ENCODE assay signal across 37 cellular contexts in the genomic region with DNA sequence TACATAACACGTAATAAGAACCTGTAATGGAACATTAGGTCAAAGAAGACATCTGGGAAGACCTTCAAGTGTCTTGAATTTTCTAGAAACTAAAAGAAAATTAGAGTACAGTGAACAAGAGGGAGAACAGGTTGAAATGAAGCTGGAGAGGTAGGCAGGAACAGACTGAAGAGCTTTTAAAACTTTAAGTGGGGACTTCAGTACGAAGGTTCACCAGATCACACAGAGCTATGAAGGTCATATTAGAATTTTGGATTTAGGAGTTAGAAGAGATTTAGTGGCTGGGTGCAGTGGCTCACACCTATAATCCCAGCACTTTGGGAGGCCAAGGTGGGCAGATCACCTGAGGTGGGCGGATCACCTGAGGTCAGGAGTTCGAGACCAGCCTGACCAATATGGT. TPM values are rescaled to one million over a fixed set of nuclear protein-coding genes. Genes with fewer than 3 reads are reported as not detected.
"Had no signal": no experiment of that assay in that cellular context is flagged by ENCODE, and none has a peak within 500 bp of the region (broad histone marks: within the 10 kb centered on the region; RNA-seq: fewer than 3 reads in every experiment).

No MANE protein-coding gene starts in this region.

- H3K9me3 ChIP-seq: ascending aorta, breast epithelium, colonic mucosa, esophagus squamous epithelium, gastroesophageal sphincter, heart right ventricle had no signal

- H3K36me3 ChIP-seq: breast epithelium, colonic mucosa had no signal

- H3K27me3 ChIP-seq: ascending aorta, breast epithelium, cardiac muscle cell, colonic mucosa, esophagus squamous epithelium, gastroesophageal sphincter, heart right ventricle had no signal

- H3K4me3 ChIP-seq: ascending aorta, breast epithelium, cardiac muscle cell, colonic mucosa, esophagus squamous epithelium, gastroesophageal sphincter, heart right ventricle had no signal

- H3K27me3 Mint-ChIP-seq: activated B cell treated with CpG ODN at 0.5 μM for 24 hours; activated CD4-positive, alpha-beta memory T cell treated with anti-CD3 and anti-CD28 coated beads, Interleukin-2, amount 10 ng/mL, durations not matched to agents 7 days and 5 days; activated CD4-positive, alpha-beta T cell treated with anti-CD3 and anti-CD28 coated beads for 36 hours; activated CD4-positive, alpha-beta T cell treated with anti-CD3 and anti-CD28 coated beads, Interleukin-2, amount 10 ng/mL, durations not matched to agents 7 days and 5 days; activated naive CD4-positive, alpha-beta T cell treated with anti-CD3 and anti-CD28 coated beads, Interleukin-2, amount 10 ng/mL, durations not matched to agents 7 days and 5 days; activated naive CD8-positive, alpha-beta T cell treated with anti-CD3 and anti-CD28 coated beads, Interleukin-2, amount 10 ng/mL, durations not matched to agents 7 days and 5 days; activated T-cell treated with anti-CD3 and anti-CD28 coated beads, Interleukin-2, amount 50 U/mL, for 24 hours; brain had no signal

- DNase-seq: activated B cell treated with CpG ODN at 0.5 μM for 24 hours; activated CD4-positive, alpha-beta memory T cell treated with anti-CD3 and anti-CD28 coated beads, Interleukin-2, amount 10 ng/mL, durations not matched to agents 7 days and 5 days; activated CD4-positive, alpha-beta T cell treated with anti-CD3 and anti-CD28 coated beads for 36 hours; activated CD4-positive, alpha-beta T cell treated with anti-CD3 and anti-CD28 coated beads, Interleukin-2, amount 10 ng/mL, durations not matched to agents 7 days and 5 days; activated CD4-positive, alpha-beta T cell treated with anti-CD3 and anti-CD28 coated beads, Interleukin-2, amount 50 U/mL, for 4 hours; activated CD4-positive, CD25-positive, alpha-beta regulatory T cell treated with anti-CD3 and anti-CD28 coated beads, Interleukin-2, amount 50 U/mL, for 72 hours; activated CD8-positive, alpha-beta memory T cell treated with anti-CD3 and anti-CD28 coated beads, Interleukin-2, amount 50 U/mL, for 48 hours; activated gamma-delta T cell; activated naive CD4-positive, alpha-beta T cell; activated naive CD4-positive, alpha-beta T cell treated with anti-CD3 and anti-CD28 coated beads, Interleukin-2, amount 10 ng/mL, durations not matched to agents 7 days and 5 days; activated naive CD8-positive, alpha-beta T cell treated with anti-CD3 and anti-CD28 coated beads, Interleukin-2, amount 10 ng/mL, durations not matched to agents 7 days and 5 days; activated T-cell treated with anti-CD3 and anti-CD28 coated beads for 4 hours; activated T-cell treated with anti-CD3 and anti-CD28 coated beads, Interleukin-2, amount 50 U/mL, for 24 hours; central memory CD4-positive, alpha-beta T cell; cerebellar nuclear complex; colonic mucosa; effector CD8-positive, alpha-beta T cell; esophagus squamous epithelium; foreskin melanocyte; heart right ventricle; T-helper 9 cell; WERI-Rb-1 had no signal

- H3K27ac Mint-ChIP-seq: activated B cell treated with CpG ODN at 0.5 μM for 24 hours; activated CD4-positive, alpha-beta memory T cell treated with anti-CD3 and anti-CD28 coated beads, Interleukin-2, amount 10 ng/mL, durations not matched to agents 7 days and 5 days; activated CD4-positive, alpha-beta T cell treated with anti-CD3 and anti-CD28 coated beads for 36 hours; activated CD4-positive, alpha-beta T cell treated with anti-CD3 and anti-CD28 coated beads, Interleukin-2, amount 10 ng/mL, durations not matched to agents 7 days and 5 days; activated naive CD4-positive, alpha-beta T cell treated with anti-CD3 and anti-CD28 coated beads, Interleukin-2, amount 10 ng/mL, durations not matched to agents 7 days and 5 days; activated naive CD8-positive, alpha-beta T cell treated with anti-CD3 and anti-CD28 coated beads, Interleukin-2, amount 10 ng/mL, durations not matched to agents 7 days and 5 days; activated T-cell treated with anti-CD3 and anti-CD28 coated beads, Interleukin-2, amount 50 U/mL, for 24 hours; activated T-helper 1 cell treated with anti-CD3 and anti-CD28 coated beads, Interleukin-12 subunit alpha, Interleukin-12 subunit beta, Interleukin-2, Interleukin-4 antibody, amounts not matched to agents 30 ng/mL and 10 ng/mL and 1 ng/mL, durations not matched to agents 14 hours and 24 hours and 36 hours; brain had no signal

- H3K9me3 Mint-ChIP-seq: activated B cell treated with CpG ODN at 0.5 μM for 24 hours; activated CD4-positive, alpha-beta memory T cell treated with anti-CD3 and anti-CD28 coated beads, Interleukin-2, amount 10 ng/mL, durations not matched to agents 7 days and 5 days; activated CD4-positive, alpha-beta T cell treated with anti-CD3 and anti-CD28 coated beads, Interleukin-2, amount 10 ng/mL, durations not matched to agents 7 days and 5 days; activated naive CD4-positive, alpha-beta T cell treated with anti-CD3 and anti-CD28 coated beads, Interleukin-2, amount 10 ng/mL, durations not matched to agents 7 days and 5 days; activated naive CD8-positive, alpha-beta T cell treated with anti-CD3 and anti-CD28 coated beads, Interleukin-2, amount 10 ng/mL, durations not matched to agents 7 days and 5 days; activated T-cell treated with anti-CD3 and anti-CD28 coated beads, Interleukin-2, amount 50 U/mL, for 24 hours; activated T-helper 1 cell treated with anti-CD3 and anti-CD28 coated beads, Interleukin-12 subunit alpha, Interleukin-12 subunit beta, Interleukin-2, Interleukin-4 antibody, amounts not matched to agents 30 ng/mL and 10 ng/mL and 1 ng/mL, durations not matched to agents 14 hours and 24 hours and 36 hours; brain had no signal

- H3K27ac ChIP-seq: ascending aorta, breast epithelium, cardiac muscle cell, colonic mucosa, epithelial cell of prostate, esophagus squamous epithelium, gastroesophageal sphincter, heart right ventricle, WERI-Rb-1 had no signal

- H3K4me3 Mint-ChIP-seq: activated B cell treated with CpG ODN at 0.5 μM for 24 hours; activated CD4-positive, alpha-beta memory T cell treated with anti-CD3 and anti-CD28 coated beads, Interleukin-2, amount 10 ng/mL, durations not matched to agents 7 days and 5 days; activated CD4-positive, alpha-beta T cell treated with anti-CD3 and anti-CD28 coated beads for 36 hours; activated CD4-positive, alpha-beta T cell treated with anti-CD3 and anti-CD28 coated beads, Interleukin-2, amount 10 ng/mL, durations not matched to agents 7 days and 5 days; activated naive CD4-positive, alpha-beta T cell treated with anti-CD3 and anti-CD28 coated beads, Interleukin-2, amount 10 ng/mL, durations not matched to agents 7 days and 5 days; activated naive CD8-positive, alpha-beta T cell treated with anti-CD3 and anti-CD28 coated beads, Interleukin-2, amount 10 ng/mL, durations not matched to agents 7 days and 5 days; activated T-cell treated with anti-CD3 and anti-CD28 coated beads, Interleukin-2, amount 50 U/mL, for 24 hours; activated T-helper 1 cell treated with anti-CD3 and anti-CD28 coated beads, Interleukin-12 subunit alpha, Interleukin-12 subunit beta, Interleukin-2, Interleukin-4 antibody, amounts not matched to agents 30 ng/mL and 10 ng/mL and 1 ng/mL, durations not matched to agents 14 hours and 24 hours and 36 hours; brain had no signal

- H3K4me1 ChIP-seq: ascending aorta, breast epithelium, colonic mucosa, esophagus squamous epithelium, gastroesophageal sphincter, heart right ventricle had no signal

- H3K4me1 Mint-ChIP-seq: activated CD4-positive, alpha-beta T cell treated with anti-CD3 and anti-CD28 coated beads, Interleukin-2, amount 10 ng/mL, durations not matched to agents 7 days and 5 days; activated naive CD4-positive, alpha-beta T cell treated with anti-CD3 and anti-CD28 coated beads, Interleukin-2, amount 10 ng/mL, durations not matched to agents 7 days and 5 days; activated naive CD8-positive, alpha-beta T cell treated with anti-CD3 and anti-CD28 coated beads, Interleukin-2, amount 10 ng/mL, durations not matched to agents 7 days and 5 days; brain had no signal

- ATAC-seq: activated CD4-positive, alpha-beta T cell treated with anti-CD3 and anti-CD28 coated beads for 36 hours; activated naive CD4-positive, alpha-beta T cell treated with anti-CD3 and anti-CD28 coated beads, Interleukin-2, amount 50 U/mL, for 72 hours; gastroesophageal sphincter; heart right ventricle had no signal

RNA-seq across cellular contexts. Expression of a gene that starts 26.6 kb away (rescaled TPM):
- total RNA-seq: activated B cell treated with CpG ODN at 0.5 μM for 24 hours; activated CD4-positive, alpha-beta memory T cell treated with anti-CD3 and anti-CD28 coated beads, Interleukin-2, amount 10 ng/mL, durations not matched to agents 7 days and 5 days; activated CD4-positive, alpha-beta T cell treated with anti-CD3 and anti-CD28 coated beads for 36 hours; activated CD4-positive, alpha-beta T cell treated with anti-CD3 and anti-CD28 coated beads, Interleukin-2, amount 10 ng/mL, durations not matched to agents 7 days and 5 days; activated naive CD4-positive, alpha-beta T cell treated with anti-CD3 and anti-CD28 coated beads, Interleukin-2, amount 50 U/mL, for 72 hours; activated naive CD8-positive, alpha-beta T cell treated with anti-CD3 and anti-CD28 coated beads, Interleukin-2, amount 10 ng/mL, durations not matched to agents 7 days and 5 days; activated T-helper 1 cell treated with anti-CD3 and anti-CD28 coated beads, Interleukin-12 subunit alpha, Interleukin-12 subunit beta, Interleukin-2, Interleukin-4 antibody, amounts not matched to agents 30 ng/mL and 10 ng/mL and 1 ng/mL, durations not matched to agents 14 hours and 24 hours and 36 hours; ascending aorta; breast epithelium; cardiac muscle cell; colonic mucosa; dermis microvascular lymphatic vessel endothelial cell; endothelial cell of umbilical vein; esophagus squamous epithelium; fibroblast of lung; fibroblast of villous mesenchyme; gastroesophageal sphincter; glomerular endothelial cell; heart right ventricle; T-helper 1 cell treated with Interleukin-12 subunit alpha and Interleukin-12 subunit beta and Interleukin-4 antibody, amounts not matched to agents 30 ng/mL and 1 ng/mL, for 36 hours; T-helper 2 cell treated with Interferon-gamma antibody and Interleukin-4, amounts not matched to agents 100 ng/mL and 5 ng/mL, for 36 hours had no signal
